8 cellular contexts compared by ENCODE assay signal in genomic region chr3:14377838-14378169, GRCh38. TPM values are rescaled to one million over a fixed set of nuclear protein-coding genes. Genes with fewer than 3 reads are reported as not detected.
DNase-seq lines count a peak whose midpoint lies in the region; ATAC-seq and TF ChIP-seq lines count a peak whose summit lies in the region.
"Had no signal": no experiment of that assay in that cellular context is flagged by ENCODE, and none has a peak within 500 bp of the region (broad histone marks: within the 10 kb centered on the region; RNA-seq: fewer than 3 reads in every experiment).

No MANE protein-coding gene starts in this region.

- no peak overlapping the region for H3K4me3 Mint-ChIP-seq in activated naive CD4-positive, alpha-beta T cell treated with anti-CD3 and anti-CD28 coated beads for 36 hours

- H3K23ac ChIP-seq in IMR-90 (ENCODE audit: low read depth, low read length), result no peak overlapping the region

- no peak overlapping the region for H2BK120ac ChIP-seq in IMR-90 (ENCODE audit: low read depth, low read length)

- intact Hi-C loops in IMR-90 (cut with micrococcal nuclease), result no loop called here
- intact Hi-C loops in activated naive CD4-positive, alpha-beta T cell treated with anti-CD3 and anti-CD28 coated beads for 36 hours (cut with micrococcal nuclease), result no loop called here

- CTCF ChIA-PET in IMR-90 (lab: Yijun Ruan, JAX), result no interaction called here
- CTCF ChIA-PET in activated naive CD4-positive, alpha-beta T cell treated with anti-CD3 and anti-CD28 coated beads for 36 hours (lab: Charles Lee), result interaction anchor here (0.6 to 1.4 kb wide), 4 partner anchors 10 to 117 kb away, joined by 3 to 5 read pairs (median 4); no protein-coding TSS in a partner anchor

- POLR2A ChIA-PET in IMR-90 (lab: Charles Lee; ENCODE audit: unreplicated experiment), result interaction anchor here (0.6 kb wide), 1 partner anchor 25 kb away, joined by 4 read pairs; the partner anchor contains the start of gene SLC6A6

- no peak overlapping the region for H2AK5ac ChIP-seq in IMR-90 (ENCODE audit: low read depth, low read length)

- H3K9me3 Mint-ChIP-seq in activated naive CD4-positive, alpha-beta T cell treated with anti-CD3 and anti-CD28 coated beads for 36 hours, result peaks cover 2% of the 10 kb centered on the region

- H3K27ac ChIP-seq in IMR-90 (ENCODE audit: insufficient read depth, low read length), result no peak overlapping the region
- H3K27ac ChIP-seq: Peyer's patch had no signal

- peaks cover 13% of the 10 kb centered on the region for H3K4me1 Mint-ChIP-seq in activated naive CD4-positive, alpha-beta T cell treated with anti-CD3 and anti-CD28 coated beads for 36 hours (ENCODE audit: low read depth)

- H3K4ac ChIP-seq in IMR-90 (ENCODE audit: low read depth, low read length), result no peak overlapping the region

- no peaks in the 10 kb centered on the region for H3K79me1 ChIP-seq in IMR-90 (ENCODE audit: low read depth in 1 of 2, low read length in 2 of 2)

- no peaks in the 10 kb centered on the region for H3K9me1 ChIP-seq in IMR-90 (ENCODE audit: insufficient read depth, low read length)

- H2BK5ac ChIP-seq in IMR-90 (ENCODE audit: low read depth, low read length, poor library complexity, severe bottlenecking), result no peak overlapping the region

- H3K56ac ChIP-seq in IMR-90 (ENCODE audit: extremely low read depth, insufficient read depth, low read length), result no peak overlapping the region

- no peak for TF ChIP-seq POLR2A in IMR-90 (IDR thresholded peaks at IDR 0.05; ENCODE audit: low read depth, low read length)

- H3K4me2 ChIP-seq in IMR-90 (ENCODE audit: low read depth, low read length), result no peak overlapping the region

- 60% methylated on average over 1 of the region's 3 CpGs; no CpG with 5 or more reads in 1 of the 2 experiments for WGBS in IMR-90 (ENCODE audit: extremely low coverage in 2 of 2, insufficient read length in 1 of 2), 2 experiments

- H4K91ac ChIP-seq in IMR-90 (ENCODE audit: insufficient read depth, low read depth, low read length), result no peak overlapping the region

- H4K8ac ChIP-seq in IMR-90 (ENCODE audit: low read depth in 2 of 2, low read length in 2 of 2), result no peak overlapping the region

- DNase-seq in IMR-90, result no peak
- peak; percentile 69 for DNase-seq in activated naive CD4-positive, alpha-beta T cell treated with anti-CD3 and anti-CD28 coated beads for 36 hours
- DNase-seq in stimulated activated CD8-positive, alpha-beta memory T cell treated with anti-CD3 and anti-CD28 coated beads, Interleukin-4, amount 100 ng/mL, for 24 hours (ENCODE audit: low read depth), result peak; percentile 10
- no peak for DNase-seq in DMS 273 treated with DMSO at 0.1 percent for 48 hours (lab: John Stamatoyannopoulos, UW)
- DNase-seq in dermis blood vessel endothelial cell, result no peak

- ATAC-seq in GM19463 (IDR thresholded peaks at IDR 0.05; ENCODE audit: unreplicated experiment) (peak; percentile 72), IMR-90 (ENCODE audit: low read depth) (no peak), HG03159 (IDR thresholded peaks at IDR 0.05; ENCODE audit: unreplicated experiment) (no peak)

- no peak for TF ChIP-seq CTCF in IMR-90 (conservative IDR thresholded peaks at IDR 0.05; ENCODE audit: low read depth, low read length)

- 0 out of 2 replicates have a peak overlapping the region, but pooled peaks have one; percentile 5 for H3K14ac ChIP-seq in IMR-90 (replicated peaks; ENCODE audit: low read depth, low read length)

- H3K4me3 ChIP-seq in IMR-90 (ENCODE audit: insufficient read depth, low read depth, low read length), result no peak overlapping the region
- H3K4me3 ChIP-seq: Peyer's patch had no signal

- no peaks in the 10 kb centered on the region for H3K36me3 ChIP-seq in IMR-90 (ENCODE audit: control insufficient read depth, insufficient read depth, low read length)
- H3K36me3 ChIP-seq: Peyer's patch had no signal

- no TSS peak for BruUV-seq in IMR-90 (replicated peaks; lab: Mats Ljungman, UMichigan)

- H2AK9ac ChIP-seq in IMR-90 (replicated peaks; ENCODE audit: low read depth, low read length, poor library complexity), result no peak overlapping the region

- dilution Hi-C loops in IMR-90 (cut with HindIII; ENCODE audit: low sequenced_read_pairs, unreplicated experiment), result no loop called here

- H4K20me1 ChIP-seq in IMR-90 (ENCODE audit: insufficient read depth, low read length), result no peaks in the 10 kb centered on the region

- H3K18ac ChIP-seq in IMR-90 (ENCODE audit: low read depth, low read length), result no peak overlapping the region

- no peak overlapping the region for H2BK20ac ChIP-seq in IMR-90 (ENCODE audit: low read depth, low read length)

- H3K9ac ChIP-seq in IMR-90 (ENCODE audit: low read depth, low read length), result no peak overlapping the region

- no peaks in the 10 kb centered on the region for H3K27me3 Mint-ChIP-seq in activated naive CD4-positive, alpha-beta T cell treated with anti-CD3 and anti-CD28 coated beads for 36 hours (ENCODE audit: low read depth)

- no peak for TF ChIP-seq RAD21 in IMR-90 (IDR thresholded peaks at IDR 0.05; ENCODE audit: low read length)

- H3K9me3 ChIP-seq in IMR-90 (ENCODE audit: control insufficient read depth, insufficient read depth, low read length), result no peaks in the 10 kb centered on the region
- H3K9me3 ChIP-seq: Peyer's patch had no signal

- H2AFZ ChIP-seq in IMR-90 (replicated peaks; ENCODE audit: low read length, poor library complexity), result no peak overlapping the region

- no peak overlapping the region for H4K5ac ChIP-seq in IMR-90 (ENCODE audit: low read depth, low read length)

- no peaks in the 10 kb centered on the region for H3K4me1 ChIP-seq in IMR-90 (ENCODE audit: control insufficient read depth, insufficient read depth, low read length)

- in situ Hi-C loops in IMR-90 (cut with MboI; ENCODE audit: low sequenced_read_pairs), result no loop called here

- peak overlapping the region; percentile 68 for H3K27ac Mint-ChIP-seq in activated naive CD4-positive, alpha-beta T cell treated with anti-CD3 and anti-CD28 coated beads for 36 hours

- H2BK15ac ChIP-seq in IMR-90 (ENCODE audit: low read depth, low read length), result no peak overlapping the region

- peaks cover 7% of the 10 kb centered on the region; the same call in 1 of the 2 replicates for H3K27me3 ChIP-seq in IMR-90 (ENCODE audit: control insufficient read depth, insufficient read depth, low read length)
- H3K27me3 ChIP-seq: Peyer's patch had no signal

- no peaks in the 10 kb centered on the region for H3K36me3 Mint-ChIP-seq in activated naive CD4-positive, alpha-beta T cell treated with anti-CD3 and anti-CD28 coated beads for 36 hours (ENCODE audit: low read depth)

TF ChIP-seq in IMR-90, 13 proteins besides CTCF, POLR2A, EP300 and RAD21:
- TF ChIP-seq MAZ (IDR thresholded peaks at IDR 0.05; ENCODE audit: borderline replicate concordance, low read depth, low read length), result no peak
- TF ChIP-seq ELK1 (IDR thresholded peaks at IDR 0.05; ENCODE audit: borderline replicate concordance, low read depth, low read length), result no peak

RNA-seq across cellular contexts. Expression of gene SLC6A6, which starts 24.6 kb away (rescaled TPM):
- total RNA-seq in IMR-90 (2012; rRNA removed) (29.9 and 32.5 TPM in 2 replicates), dermis blood vessel endothelial cell (10.9 and 28.6 TPM in 2 replicates)
- 39.3 and 39.4 TPM in 2 replicates for polyA plus RNA-seq in IMR-90 (2012; rRNA removed)
- polyA plus RNA-seq in IMR-90 (2012; cell fraction: cytosol; rRNA removed), result 14.9 and 24.2 TPM in 2 replicates
- 70.6 and 99.2 TPM in 2 replicates for polyA plus RNA-seq in IMR-90 (2012; cell fraction: nucleus; rRNA removed; ENCODE audit: low replicate concordance)
- total RNA-seq in activated naive CD4-positive, alpha-beta T cell treated with anti-CD3 and anti-CD28 coated beads for 36 hours, result 10 to 100 TPM; 32.2 to 36.9 TPM

Comparison
In these comparisons a context has a peak if more than half of its experiments do, and no peak if none do; other contexts are left out.
1. DNase-seq: peak in activated naive CD4-positive, alpha-beta T cell treated with anti-CD3 and anti-CD28 coated beads for 36 hours (single experiment) and stimulated activated CD8-positive, alpha-beta memory T cell treated with anti-CD3 and anti-CD28 coated beads, Interleukin-4, amount 100 ng/mL, for 24 hours (single experiment); none in IMR-90 (single experiment), DMS 273 treated with DMSO at 0.1 percent for 48 hours (single experiment) and dermis blood vessel endothelial cell (single experiment).